14 cellular contexts compared by ENCODE assay signal in the genomic region with DNA sequence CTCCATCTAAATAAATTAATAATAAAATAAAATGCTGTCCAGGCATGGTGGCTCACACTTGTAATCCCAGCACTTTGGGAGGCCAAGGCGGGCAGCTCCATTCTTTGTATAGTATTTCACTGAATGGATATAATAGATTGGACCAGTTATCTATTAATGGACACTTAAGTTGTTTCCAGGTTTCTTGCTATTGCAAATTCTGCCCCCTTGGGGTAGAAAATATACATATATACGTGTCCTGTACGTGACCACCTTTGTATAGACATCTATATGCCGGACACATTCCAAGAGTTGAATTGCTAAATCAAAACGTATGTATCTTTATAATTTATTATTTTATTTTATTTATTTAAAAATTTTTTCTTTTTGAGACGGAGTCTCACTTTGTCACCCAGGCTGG. TPM values are rescaled to one million over a fixed set of nuclear protein-coding genes. Genes with fewer than 3 reads are reported as not detected.
DNase-seq lines count a peak whose midpoint lies in the region; ATAC-seq, FAIRE-seq and TF ChIP-seq lines count a peak whose summit lies in the region.
"Had no signal": no experiment of that assay in that cellular context is flagged by ENCODE, and none has a peak within 500 bp of the region (broad histone marks: within the 10 kb centered on the region; RNA-seq: fewer than 3 reads in every experiment).

No MANE protein-coding gene starts in this region.

- no peak overlapping the region for H3K27ac ChIP-seq in mammary epithelial cell (ENCODE audit: insufficient read depth, low read depth, low read length)
- no peak overlapping the region for H3K27ac ChIP-seq in small intestine (ENCODE audit: low read depth in 1 of 2, low read length in 1 of 2)

- dilution Hi-C loops in mammary epithelial cell (cut with HindIII; ENCODE audit: low sequenced_read_pairs), result no loop called here

- no peak overlapping the region for H3K9ac ChIP-seq in mammary epithelial cell (ENCODE audit: insufficient read depth, low read length)

- in situ Hi-C loops in KBM-7 (cut with MboI; ENCODE audit: low pct_unique_long_range_greater_than_20kb, low sequenced_read_pairs) (no loop called here), mammary epithelial cell (cut with MboI; ENCODE audit: low sequenced_read_pairs in 2 of 2) (no loop called here)

- H3K4me1 ChIP-seq in mammary epithelial cell (ENCODE audit: insufficient read depth, low read length) (peaks cover 9% of the 10 kb centered on the region), small intestine (ENCODE audit: control insufficient read depth in 2 of 2, insufficient read depth in 1 of 2, low read depth in 1 of 2, low read length in 1 of 2) (peaks cover 0 to 5% of the 10 kb centered on the region in 2 donors)

- H3K9me3 ChIP-seq in mammary epithelial cell (replicated peaks; ENCODE audit: insufficient read depth, low read length), result no peaks in the 10 kb centered on the region
- H3K9me3 ChIP-seq in small intestine (ENCODE audit: control insufficient read depth, low read depth), result no peaks in the 10 kb centered on the region

- H3K27me3 Mint-ChIP-seq in activated CD8-positive, alpha-beta T cell treated with anti-CD3 and anti-CD28 coated beads for 36 hours, result no peaks in the 10 kb centered on the region
- H3K27me3 Mint-ChIP-seq in activated CD8-positive, alpha-beta T cell treated with anti-CD3 and anti-CD28 coated beads, Interleukin-2, amount 10 ng/mL, durations not matched to agents 7 days and 5 days (ENCODE audit: low read depth), result peaks cover 4% of the 10 kb centered on the region
- H3K27me3 Mint-ChIP-seq: memory B cell had no signal

- 79% methylated on average over 6 of the region's 6 CpGs for WGBS in mammary epithelial cell (ENCODE audit: low coverage, missing lambda C conversion rate)
- 68 to 74% (median 69%) methylated on average over 6 of the region's 6 CpGs for WGBS in small intestine, 3 donors

- CTCF ChIA-PET in activated CD8-positive, alpha-beta T cell treated with anti-CD3 and anti-CD28 coated beads for 36 hours (lab: Charles Lee), result interaction anchor here (1.0 to 4.2 kb wide), 6 partner anchors 11 to 202 kb away, joined by 3 to 17 read pairs (median 6); no protein-coding TSS in a partner anchor
- CTCF ChIA-PET in activated CD8-positive, alpha-beta T cell treated with anti-CD3 and anti-CD28 coated beads, Interleukin-2, amount 10 ng/mL, durations not matched to agents 7 days and 5 days (lab: Charles Lee), result interaction anchor here (0.6 to 2.2 kb wide), 5 partner anchors 11 to 172 kb away, joined by 3 to 12 read pairs (median 3); no protein-coding TSS in a partner anchor
- CTCF ChIA-PET in mammary epithelial cell (lab: Charles Lee; ENCODE audit: low non-redundant PET), result no interaction called here

- no peaks in the 10 kb centered on the region for H3K9me3 Mint-ChIP-seq in activated CD8-positive, alpha-beta T cell treated with anti-CD3 and anti-CD28 coated beads for 36 hours
- no peaks in the 10 kb centered on the region for H3K9me3 Mint-ChIP-seq in activated CD8-positive, alpha-beta T cell treated with anti-CD3 and anti-CD28 coated beads, Interleukin-2, amount 10 ng/mL, durations not matched to agents 7 days and 5 days (ENCODE audit: insufficient read depth)
- H3K9me3 Mint-ChIP-seq: memory B cell had no signal

- H3K79me2 ChIP-seq in mammary epithelial cell (ENCODE audit: insufficient read depth, low read length), result peaks cover 10% of the 10 kb centered on the region

- no peak overlapping the region for H3K4me2 ChIP-seq in mammary epithelial cell (ENCODE audit: insufficient read depth, low read depth, low read length)
- H3K4me2 ChIP-seq: GM23338 had no signal

- H3K36me3 Mint-ChIP-seq in activated CD8-positive, alpha-beta T cell treated with anti-CD3 and anti-CD28 coated beads for 36 hours (ENCODE audit: low read depth), result no peaks in the 10 kb centered on the region
- peaks cover 4% of the 10 kb centered on the region for H3K36me3 Mint-ChIP-seq in activated CD8-positive, alpha-beta T cell treated with anti-CD3 and anti-CD28 coated beads, Interleukin-2, amount 10 ng/mL, durations not matched to agents 7 days and 5 days (ENCODE audit: low read depth)
- H3K36me3 Mint-ChIP-seq: memory B cell had no signal

- H2AFZ ChIP-seq in mammary epithelial cell (ENCODE audit: low read depth, low read length), result no peak overlapping the region
- H2AFZ ChIP-seq: GM23338 had no signal

- H3K27me3 ChIP-seq in mammary epithelial cell (ENCODE audit: insufficient read depth, low read length) (no peaks in the 10 kb centered on the region), small intestine (ENCODE audit: control insufficient read depth in 2 of 2, insufficient read depth in 2 of 2, low read length in 2 of 2) (no peaks in the 10 kb centered on the region)

- intact Hi-C loops in activated CD8-positive, alpha-beta T cell treated with anti-CD3 and anti-CD28 coated beads for 36 hours (cut with micrococcal nuclease), result no loop called here
- intact Hi-C loops in mammary epithelial cell (cut with micrococcal nuclease), result loop anchor here (10.0 kb wide), 1 partner anchor 203 kb away; a partner anchor contains a TSS

- no peak overlapping the region for H3K4me3 Mint-ChIP-seq in activated CD8-positive, alpha-beta T cell treated with anti-CD3 and anti-CD28 coated beads for 36 hours
- H3K4me3 Mint-ChIP-seq in activated CD8-positive, alpha-beta T cell treated with anti-CD3 and anti-CD28 coated beads, Interleukin-2, amount 10 ng/mL, durations not matched to agents 7 days and 5 days, result no peak overlapping the region
- H3K4me3 Mint-ChIP-seq: GM23338, memory B cell had no signal

- no peak for DNase-seq in activated CD8-positive, alpha-beta T cell treated with anti-CD3 and anti-CD28 coated beads for 36 hours
- no peak for DNase-seq in activated CD8-positive, alpha-beta T cell treated with anti-CD3 and anti-CD28 coated beads, Interleukin-2, amount 10 ng/mL, durations not matched to agents 7 days and 5 days
- DNase-seq in KBM-7, result peak; percentile 26
- no peak for DNase-seq in mammary epithelial cell
- peak; percentile 20 for DNase-seq in small intestine
- DNase-seq in NCI-H510A treated with DMSO at 0.1 percent for 48 hours (lab: John Stamatoyannopoulos, UW), result no peak
- no peak for DNase-seq in NCI-H2081 treated with DMSO at 0.1 percent for 48 hours (lab: John Stamatoyannopoulos, UW)
- DNase-seq: foreskin melanocyte, right cardiac atrium had no signal

- TF ChIP-seq CTCF in activated CD8-positive, alpha-beta T cell treated with anti-CD3 and anti-CD28 coated beads for 36 hours (IDR thresholded peaks at IDR 0.05), result peak; percentile 48
- TF ChIP-seq CTCF in mammary epithelial cell (conservative IDR thresholded peaks at IDR 0.05 in 1 of 2, IDR thresholded peaks at IDR 0.05 in 1 of 2; ENCODE audit: extremely low read depth in 1 of 2, insufficient read depth in 1 of 2, low read depth in 1 of 2, low read length in 2 of 2), result peak; percentile 6 to 15

- FAIRE-seq in small intestine (lab: Jason Lieb, UNC), result no peak

- H3K4me3 ChIP-seq in mammary epithelial cell (replicated peaks in 1 of 3; ENCODE audit: insufficient read depth in 1 of 3, low read depth in 2 of 3, low read length in 3 of 3) (no peak overlapping the region), small intestine (ENCODE audit: low read depth in 1 of 2, low read length in 2 of 2) (no peak overlapping the region)
- H3K4me3 ChIP-seq: GM23338 had no signal

- no peak overlapping the region for H3K27ac Mint-ChIP-seq in activated CD8-positive, alpha-beta T cell treated with anti-CD3 and anti-CD28 coated beads for 36 hours
- H3K27ac Mint-ChIP-seq in activated CD8-positive, alpha-beta T cell treated with anti-CD3 and anti-CD28 coated beads, Interleukin-2, amount 10 ng/mL, durations not matched to agents 7 days and 5 days, result no peak overlapping the region
- H3K27ac Mint-ChIP-seq: GM23338, memory B cell had no signal

- H3K36me3 ChIP-seq in mammary epithelial cell (ENCODE audit: insufficient read depth, low read length) (no peaks in the 10 kb centered on the region), small intestine (ENCODE audit: control insufficient read depth in 2 of 2, insufficient read depth in 2 of 2, low read length in 2 of 2) (no peaks in the 10 kb centered on the region)

- H4K20me1 ChIP-seq in mammary epithelial cell (ENCODE audit: insufficient read depth, low read length), result no peaks in the 10 kb centered on the region

- no TSS peak for BruUV-seq in mammary epithelial cell (replicated peaks; lab: Mats Ljungman, UMichigan)

- H3K4me1 Mint-ChIP-seq in activated CD8-positive, alpha-beta T cell treated with anti-CD3 and anti-CD28 coated beads for 36 hours (ENCODE audit: low read depth), result peaks cover 9% of the 10 kb centered on the region
- peaks cover 14% of the 10 kb centered on the region for H3K4me1 Mint-ChIP-seq in activated CD8-positive, alpha-beta T cell treated with anti-CD3 and anti-CD28 coated beads, Interleukin-2, amount 10 ng/mL, durations not matched to agents 7 days and 5 days (ENCODE audit: low read depth)

- ATAC-seq in activated CD8-positive, alpha-beta T cell treated with anti-CD3 and anti-CD28 coated beads for 36 hours, result no peak
- no peak for ATAC-seq in activated CD8-positive, alpha-beta T cell treated with anti-CD3 and anti-CD28 coated beads, Interleukin-2, amount 10 ng/mL, durations not matched to agents 7 days and 5 days
- no peak for ATAC-seq in HG03378 (IDR thresholded peaks at IDR 0.05; ENCODE audit: unreplicated experiment)
- ATAC-seq: GM23338, right cardiac atrium had no signal

- POLR2A ChIA-PET in activated CD8-positive, alpha-beta T cell treated with anti-CD3 and anti-CD28 coated beads for 36 hours (lab: Charles Lee), result no interaction called here
- POLR2A ChIA-PET in activated CD8-positive, alpha-beta T cell treated with anti-CD3 and anti-CD28 coated beads, Interleukin-2, amount 10 ng/mL, durations not matched to agents 7 days and 5 days (lab: Charles Lee), result no interaction called here

RNA-seq across cellular contexts. Expression of a gene that starts 3.9 kb away (rescaled TPM):
- total RNA-seq in activated CD8-positive, alpha-beta T cell treated with anti-CD3 and anti-CD28 coated beads for 36 hours, result 10 to 100 TPM; 53.5 to 64.9 TPM
- total RNA-seq in activated CD8-positive, alpha-beta T cell treated with anti-CD3 and anti-CD28 coated beads, Interleukin-2, amount 10 ng/mL, durations not matched to agents 7 days and 5 days, result 100 to 1,000 TPM; 126 to 129 TPM
- total RNA-seq in mammary epithelial cell, result 100 to 1,000 TPM; 102 to 111 TPM
- polyA plus RNA-seq in mammary epithelial cell (55.8 TPM), small intestine (10 to 100 TPM; 47.3 to 51.7 (median 47.7) TPM)
- polyA minus RNA-seq in mammary epithelial cell, result 98.8 TPM

RNA-seq across cellular contexts. Expression of a gene that starts 28.5 kb away (rescaled TPM):
- 1 to 10 TPM; 2.3 to 3.0 TPM for total RNA-seq in activated CD8-positive, alpha-beta T cell treated with anti-CD3 and anti-CD28 coated beads for 36 hours
- under 1 TPM; 0.18 to 0.34 TPM for total RNA-seq in activated CD8-positive, alpha-beta T cell treated with anti-CD3 and anti-CD28 coated beads, Interleukin-2, amount 10 ng/mL, durations not matched to agents 7 days and 5 days
- not detected for total RNA-seq in mammary epithelial cell
- polyA plus RNA-seq in mammary epithelial cell (not detected), small intestine (1 to 10 TPM in 2 of 3 donors, under 1 TPM in 1; 0.87 to 2.5 (median 1.6) TPM)
- polyA minus RNA-seq in mammary epithelial cell, result not detected
- total RNA-seq: cardiac septum, GM23338, right cardiac atrium, urinary bladder had no signal

RNA-seq across cellular contexts. Expression of a gene that starts 32.9 kb away (rescaled TPM):
- 1 to 10 TPM; 1.6 to 2.1 TPM for total RNA-seq in activated CD8-positive, alpha-beta T cell treated with anti-CD3 and anti-CD28 coated beads for 36 hours
- under 1 TPM in 1 of 2 experiments, not detected in 1; 0.18 TPM for total RNA-seq in activated CD8-positive, alpha-beta T cell treated with anti-CD3 and anti-CD28 coated beads, Interleukin-2, amount 10 ng/mL, durations not matched to agents 7 days and 5 days
- total RNA-seq in mammary epithelial cell, result not detected
- polyA plus RNA-seq in mammary epithelial cell, result 0.15 TPM
- not detected for polyA minus RNA-seq in mammary epithelial cell
- polyA plus RNA-seq in small intestine, result under 1 TPM in 1 of 3 donors, not detected in 2; 0.54 TPM
- total RNA-seq: cardiac septum, right cardiac atrium, urinary bladder had no signal
- polyA plus RNA-seq: right cardiac atrium had no signal

RNA-seq across cellular contexts. Expression of a gene that starts 33.5 kb away (rescaled TPM):
- 10 to 100 TPM; 11.1 to 11.6 TPM for total RNA-seq in activated CD8-positive, alpha-beta T cell treated with anti-CD3 and anti-CD28 coated beads for 36 hours
- 1 to 10 TPM; 8.7 to 9.1 TPM for total RNA-seq in activated CD8-positive, alpha-beta T cell treated with anti-CD3 and anti-CD28 coated beads, Interleukin-2, amount 10 ng/mL, durations not matched to agents 7 days and 5 days
- total RNA-seq in mammary epithelial cell, result not detected
- not detected for polyA plus RNA-seq in mammary epithelial cell
- polyA minus RNA-seq in mammary epithelial cell, result not detected
- polyA plus RNA-seq in small intestine, result under 1 TPM in 2 of 3 donors, not detected in 1; 0.22 to 0.63 TPM
- total RNA-seq: cardiac septum, right cardiac atrium had no signal
- polyA plus RNA-seq: right cardiac atrium had no signal

RNA-seq across cellular contexts. Expression of a gene that starts 35.2 kb away (rescaled TPM):
- total RNA-seq in activated CD8-positive, alpha-beta T cell treated with anti-CD3 and anti-CD28 coated beads for 36 hours, result 100 to 1,000 TPM; 132 to 135 TPM
- total RNA-seq in activated CD8-positive, alpha-beta T cell treated with anti-CD3 and anti-CD28 coated beads, Interleukin-2, amount 10 ng/mL, durations not matched to agents 7 days and 5 days, result 10 to 100 TPM; 85.1 to 86.0 TPM
- 100 to 1,000 TPM in 1 of 2 donors, 10 to 100 TPM in 1; 24.5 to 102 TPM for total RNA-seq in mammary epithelial cell
- 63.7 TPM for polyA plus RNA-seq in mammary epithelial cell
- 88.5 TPM for polyA minus RNA-seq in mammary epithelial cell
- polyA plus RNA-seq in small intestine, result 10 to 100 TPM; 34.0 to 43.1 (median 35.4) TPM

Comparison
In these comparisons a context has a peak if more than half of its experiments do, and no peak if none do; other contexts are left out.
1. DNase-seq: peak in KBM-7 (single experiment) and small intestine (single experiment); none in activated CD8-positive, alpha-beta T cell treated with anti-CD3 and anti-CD28 coated beads for 36 hours (single experiment), activated CD8-positive, alpha-beta T cell treated with anti-CD3 and anti-CD28 coated beads, Interleukin-2, amount 10 ng/mL, durations not matched to agents 7 days and 5 days (single experiment), mammary epithelial cell (single experiment), NCI-H510A treated with DMSO at 0.1 percent for 48 hours (single experiment) and NCI-H2081 treated with DMSO at 0.1 percent for 48 hours (single experiment).